2 cellular contexts compared by ENCODE assay signal in the genomic region with DNA sequence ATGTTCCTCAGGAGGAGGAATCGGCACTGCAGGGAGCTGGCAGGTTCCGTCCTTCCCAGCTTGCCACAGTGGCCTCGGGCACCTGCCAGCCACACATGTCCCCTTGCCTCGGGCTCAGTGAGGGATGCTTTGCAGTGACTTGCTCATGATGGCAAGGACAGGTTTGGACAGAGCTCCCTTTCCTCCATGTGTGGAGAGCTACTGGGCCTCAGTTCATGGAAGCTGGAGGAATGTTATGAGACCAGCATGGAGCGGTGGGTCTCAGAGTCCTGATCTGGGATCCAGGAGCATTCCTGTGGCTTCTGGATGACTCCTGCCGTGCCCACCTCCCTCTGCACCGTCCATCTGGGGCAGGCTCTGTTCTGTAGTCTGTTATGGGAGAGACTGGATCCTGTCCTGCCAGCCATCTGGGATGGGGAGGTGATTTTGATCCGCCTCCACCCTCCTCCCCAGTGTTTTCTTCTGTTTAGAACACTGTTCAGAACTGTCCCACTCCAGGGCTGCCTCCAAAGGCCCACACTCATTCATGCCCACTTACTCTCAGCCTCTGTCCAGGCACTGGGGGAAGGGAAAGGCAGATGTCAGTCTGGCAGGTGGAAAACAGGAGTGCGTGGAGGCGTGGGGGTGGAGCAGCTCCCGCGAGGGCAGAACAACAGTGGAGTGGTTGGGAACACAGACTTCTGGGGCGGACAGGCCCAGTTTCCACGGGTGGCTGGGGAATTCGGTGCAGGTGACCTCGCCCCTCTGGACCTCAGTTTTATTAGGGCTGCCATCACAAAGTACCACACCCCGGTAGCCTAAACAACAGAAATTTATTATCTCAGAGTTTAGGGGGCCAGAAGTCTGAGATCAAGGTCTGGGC.
TF ChIP-seq lines count a peak whose summit lies in the region.

No MANE protein-coding gene starts in this region.

TF ChIP-seq in HepG2, 621 proteins besides CTCF, POLR2A, EP300 and RAD21:
- TF ChIP-seq, protein P1, sequence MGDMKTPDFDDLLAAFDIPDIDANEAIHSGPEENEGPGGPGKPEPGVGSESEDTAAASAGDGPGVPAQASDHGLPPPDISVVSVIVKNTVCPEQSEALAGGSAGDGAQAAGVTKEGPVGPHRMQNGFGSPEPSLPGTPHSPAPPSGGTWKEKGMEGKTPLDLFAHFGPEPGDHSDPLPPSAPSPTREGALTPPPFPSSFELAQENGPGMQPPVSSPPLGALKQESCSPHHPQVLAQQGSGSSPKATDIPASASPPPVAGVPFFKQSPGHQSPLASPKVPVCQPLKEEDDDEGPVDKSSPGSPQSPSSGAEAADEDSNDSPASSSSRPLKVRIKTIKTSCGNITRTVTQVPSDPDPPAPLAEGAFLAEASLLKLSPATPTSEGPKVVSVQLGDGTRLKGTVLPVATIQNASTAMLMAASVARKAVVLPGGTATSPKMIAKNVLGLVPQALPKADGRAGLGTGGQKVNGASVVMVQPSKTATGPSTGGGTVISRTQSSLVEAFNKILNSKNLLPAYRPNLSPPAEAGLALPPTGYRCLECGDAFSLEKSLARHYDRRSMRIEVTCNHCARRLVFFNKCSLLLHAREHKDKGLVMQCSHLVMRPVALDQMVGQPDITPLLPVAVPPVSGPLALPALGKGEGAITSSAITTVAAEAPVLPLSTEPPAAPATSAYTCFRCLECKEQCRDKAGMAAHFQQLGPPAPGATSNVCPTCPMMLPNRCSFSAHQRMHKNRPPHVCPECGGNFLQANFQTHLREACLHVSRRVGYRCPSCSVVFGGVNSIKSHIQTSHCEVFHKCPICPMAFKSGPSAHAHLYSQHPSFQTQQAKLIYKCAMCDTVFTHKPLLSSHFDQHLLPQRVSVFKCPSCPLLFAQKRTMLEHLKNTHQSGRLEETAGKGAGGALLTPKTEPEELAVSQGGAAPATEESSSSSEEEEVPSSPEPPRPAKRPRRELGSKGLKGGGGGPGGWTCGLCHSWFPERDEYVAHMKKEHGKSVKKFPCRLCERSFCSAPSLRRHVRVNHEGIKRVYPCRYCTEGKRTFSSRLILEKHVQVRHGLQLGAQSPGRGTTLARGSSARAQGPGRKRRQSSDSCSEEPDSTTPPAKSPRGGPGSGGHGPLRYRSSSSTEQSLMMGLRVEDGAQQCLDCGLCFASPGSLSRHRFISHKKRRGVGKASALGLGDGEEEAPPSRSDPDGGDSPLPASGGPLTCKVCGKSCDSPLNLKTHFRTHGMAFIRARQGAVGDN (CRISPR knock-in tag; IDR thresholded peaks at IDR 0.05), result 0 out of 2 replicates have a peak, but pooled peaks have one; percentile 27
- TF ChIP-seq PAX8 (CRISPR knock-in tag; IDR thresholded peaks at IDR 0.05; ENCODE audit: borderline replicate concordance) (no peak), ZNF12 (CRISPR knock-in tag; IDR thresholded peaks at IDR 0.05) (no peak), ATM (IDR thresholded peaks at IDR 0.05; ENCODE audit: borderline replicate concordance) (no peak)
- TF ChIP-seq, protein P2, sequence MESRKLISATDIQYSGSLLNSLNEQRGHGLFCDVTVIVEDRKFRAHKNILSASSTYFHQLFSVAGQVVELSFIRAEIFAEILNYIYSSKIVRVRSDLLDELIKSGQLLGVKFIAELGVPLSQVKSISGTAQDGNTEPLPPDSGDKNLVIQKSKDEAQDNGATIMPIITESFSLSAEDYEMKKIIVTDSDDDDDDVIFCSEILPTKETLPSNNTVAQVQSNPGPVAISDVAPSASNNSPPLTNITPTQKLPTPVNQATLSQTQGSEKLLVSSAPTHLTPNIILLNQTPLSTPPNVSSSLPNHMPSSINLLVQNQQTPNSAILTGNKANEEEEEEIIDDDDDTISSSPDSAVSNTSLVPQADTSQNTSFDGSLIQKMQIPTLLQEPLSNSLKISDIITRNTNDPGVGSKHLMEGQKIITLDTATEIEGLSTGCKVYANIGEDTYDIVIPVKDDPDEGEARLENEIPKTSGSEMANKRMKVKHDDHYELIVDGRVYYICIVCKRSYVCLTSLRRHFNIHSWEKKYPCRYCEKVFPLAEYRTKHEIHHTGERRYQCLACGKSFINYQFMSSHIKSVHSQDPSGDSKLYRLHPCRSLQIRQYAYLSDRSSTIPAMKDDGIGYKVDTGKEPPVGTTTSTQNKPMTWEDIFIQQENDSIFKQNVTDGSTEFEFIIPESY (CRISPR knock-in tag; IDR thresholded peaks at IDR 0.05), result peak; percentile 88
TF ChIP-seq in HepG2: peak in this region for 2.

TF ChIP-seq in WTC11, 78 proteins besides CTCF, POLR2A, EP300 and RAD21 (continued from another document):
- TF ChIP-seq, protein P3, sequence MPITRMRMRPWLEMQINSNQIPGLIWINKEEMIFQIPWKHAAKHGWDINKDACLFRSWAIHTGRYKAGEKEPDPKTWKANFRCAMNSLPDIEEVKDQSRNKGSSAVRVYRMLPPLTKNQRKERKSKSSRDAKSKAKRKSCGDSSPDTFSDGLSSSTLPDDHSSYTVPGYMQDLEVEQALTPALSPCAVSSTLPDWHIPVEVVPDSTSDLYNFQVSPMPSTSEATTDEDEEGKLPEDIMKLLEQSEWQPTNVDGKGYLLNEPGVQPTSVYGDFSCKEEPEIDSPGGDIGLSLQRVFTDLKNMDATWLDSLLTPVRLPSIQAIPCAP (CRISPR knock-in tag; IDR thresholded peaks at IDR 0.05), result no peak
- TF ChIP-seq, protein P4, sequence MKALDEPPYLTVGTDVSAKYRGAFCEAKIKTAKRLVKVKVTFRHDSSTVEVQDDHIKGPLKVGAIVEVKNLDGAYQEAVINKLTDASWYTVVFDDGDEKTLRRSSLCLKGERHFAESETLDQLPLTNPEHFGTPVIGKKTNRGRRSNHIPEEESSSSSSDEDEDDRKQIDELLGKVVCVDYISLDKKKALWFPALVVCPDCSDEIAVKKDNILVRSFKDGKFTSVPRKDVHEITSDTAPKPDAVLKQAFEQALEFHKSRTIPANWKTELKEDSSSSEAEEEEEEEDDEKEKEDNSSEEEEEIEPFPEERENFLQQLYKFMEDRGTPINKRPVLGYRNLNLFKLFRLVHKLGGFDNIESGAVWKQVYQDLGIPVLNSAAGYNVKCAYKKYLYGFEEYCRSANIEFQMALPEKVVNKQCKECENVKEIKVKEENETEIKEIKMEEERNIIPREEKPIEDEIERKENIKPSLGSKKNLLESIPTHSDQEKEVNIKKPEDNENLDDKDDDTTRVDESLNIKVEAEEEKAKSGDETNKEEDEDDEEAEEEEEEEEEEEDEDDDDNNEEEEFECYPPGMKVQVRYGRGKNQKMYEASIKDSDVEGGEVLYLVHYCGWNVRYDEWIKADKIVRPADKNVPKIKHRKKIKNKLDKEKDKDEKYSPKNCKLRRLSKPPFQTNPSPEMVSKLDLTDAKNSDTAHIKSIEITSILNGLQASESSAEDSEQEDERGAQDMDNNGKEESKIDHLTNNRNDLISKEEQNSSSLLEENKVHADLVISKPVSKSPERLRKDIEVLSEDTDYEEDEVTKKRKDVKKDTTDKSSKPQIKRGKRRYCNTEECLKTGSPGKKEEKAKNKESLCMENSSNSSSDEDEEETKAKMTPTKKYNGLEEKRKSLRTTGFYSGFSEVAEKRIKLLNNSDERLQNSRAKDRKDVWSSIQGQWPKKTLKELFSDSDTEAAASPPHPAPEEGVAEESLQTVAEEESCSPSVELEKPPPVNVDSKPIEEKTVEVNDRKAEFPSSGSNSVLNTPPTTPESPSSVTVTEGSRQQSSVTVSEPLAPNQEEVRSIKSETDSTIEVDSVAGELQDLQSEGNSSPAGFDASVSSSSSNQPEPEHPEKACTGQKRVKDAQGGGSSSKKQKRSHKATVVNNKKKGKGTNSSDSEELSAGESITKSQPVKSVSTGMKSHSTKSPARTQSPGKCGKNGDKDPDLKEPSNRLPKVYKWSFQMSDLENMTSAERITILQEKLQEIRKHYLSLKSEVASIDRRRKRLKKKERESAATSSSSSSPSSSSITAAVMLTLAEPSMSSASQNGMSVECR (CRISPR knock-in tag; IDR thresholded peaks at IDR 0.05; ENCODE audit: borderline replicate concordance), result no peak
- TF ChIP-seq, protein P5, sequence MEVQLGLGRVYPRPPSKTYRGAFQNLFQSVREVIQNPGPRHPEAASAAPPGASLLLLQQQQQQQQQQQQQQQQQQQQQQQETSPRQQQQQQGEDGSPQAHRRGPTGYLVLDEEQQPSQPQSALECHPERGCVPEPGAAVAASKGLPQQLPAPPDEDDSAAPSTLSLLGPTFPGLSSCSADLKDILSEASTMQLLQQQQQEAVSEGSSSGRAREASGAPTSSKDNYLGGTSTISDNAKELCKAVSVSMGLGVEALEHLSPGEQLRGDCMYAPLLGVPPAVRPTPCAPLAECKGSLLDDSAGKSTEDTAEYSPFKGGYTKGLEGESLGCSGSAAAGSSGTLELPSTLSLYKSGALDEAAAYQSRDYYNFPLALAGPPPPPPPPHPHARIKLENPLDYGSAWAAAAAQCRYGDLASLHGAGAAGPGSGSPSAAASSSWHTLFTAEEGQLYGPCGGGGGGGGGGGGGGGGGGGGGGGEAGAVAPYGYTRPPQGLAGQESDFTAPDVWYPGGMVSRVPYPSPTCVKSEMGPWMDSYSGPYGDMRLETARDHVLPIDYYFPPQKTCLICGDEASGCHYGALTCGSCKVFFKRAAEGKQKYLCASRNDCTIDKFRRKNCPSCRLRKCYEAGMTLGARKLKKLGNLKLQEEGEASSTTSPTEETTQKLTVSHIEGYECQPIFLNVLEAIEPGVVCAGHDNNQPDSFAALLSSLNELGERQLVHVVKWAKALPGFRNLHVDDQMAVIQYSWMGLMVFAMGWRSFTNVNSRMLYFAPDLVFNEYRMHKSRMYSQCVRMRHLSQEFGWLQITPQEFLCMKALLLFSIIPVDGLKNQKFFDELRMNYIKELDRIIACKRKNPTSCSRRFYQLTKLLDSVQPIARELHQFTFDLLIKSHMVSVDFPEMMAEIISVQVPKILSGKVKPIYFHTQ (CRISPR knock-in tag; IDR thresholded peaks at IDR 0.05), result no peak
- TF ChIP-seq, protein P6, sequence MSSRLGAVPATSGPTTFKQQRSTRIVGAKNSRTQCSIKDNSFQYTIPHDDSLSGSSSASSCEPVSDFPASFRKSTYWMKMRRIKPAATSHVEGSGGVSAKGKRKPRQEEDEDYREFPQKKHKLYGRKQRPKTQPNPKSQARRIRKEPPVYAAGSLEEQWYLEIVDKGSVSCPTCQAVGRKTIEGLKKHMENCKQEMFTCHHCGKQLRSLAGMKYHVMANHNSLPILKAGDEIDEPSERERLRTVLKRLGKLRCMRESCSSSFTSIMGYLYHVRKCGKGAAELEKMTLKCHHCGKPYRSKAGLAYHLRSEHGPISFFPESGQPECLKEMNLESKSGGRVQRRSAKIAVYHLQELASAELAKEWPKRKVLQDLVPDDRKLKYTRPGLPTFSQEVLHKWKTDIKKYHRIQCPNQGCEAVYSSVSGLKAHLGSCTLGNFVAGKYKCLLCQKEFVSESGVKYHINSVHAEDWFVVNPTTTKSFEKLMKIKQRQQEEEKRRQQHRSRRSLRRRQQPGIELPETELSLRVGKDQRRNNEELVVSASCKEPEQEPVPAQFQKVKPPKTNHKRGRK (CRISPR knock-in tag; IDR thresholded peaks at IDR 0.05; ENCODE audit: borderline replicate concordance), result no peak
- TF ChIP-seq JUN (CRISPR knock-in tag; IDR thresholded peaks at IDR 0.05), result no peak
- TF ChIP-seq, protein P7, sequence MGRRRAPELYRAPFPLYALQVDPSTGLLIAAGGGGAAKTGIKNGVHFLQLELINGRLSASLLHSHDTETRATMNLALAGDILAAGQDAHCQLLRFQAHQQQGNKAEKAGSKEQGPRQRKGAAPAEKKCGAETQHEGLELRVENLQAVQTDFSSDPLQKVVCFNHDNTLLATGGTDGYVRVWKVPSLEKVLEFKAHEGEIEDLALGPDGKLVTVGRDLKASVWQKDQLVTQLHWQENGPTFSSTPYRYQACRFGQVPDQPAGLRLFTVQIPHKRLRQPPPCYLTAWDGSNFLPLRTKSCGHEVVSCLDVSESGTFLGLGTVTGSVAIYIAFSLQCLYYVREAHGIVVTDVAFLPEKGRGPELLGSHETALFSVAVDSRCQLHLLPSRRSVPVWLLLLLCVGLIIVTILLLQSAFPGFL (CRISPR knock-in tag; IDR thresholded peaks at IDR 0.05; ENCODE audit: borderline replicate concordance), result no peak
- no peak for TF ChIP-seq EMX1 (CRISPR knock-in tag; IDR thresholded peaks at IDR 0.05)
- no peak for TF ChIP-seq HMGA2 (CRISPR knock-in tag; IDR thresholded peaks at IDR 0.05)
- TF ChIP-seq, protein P8, sequence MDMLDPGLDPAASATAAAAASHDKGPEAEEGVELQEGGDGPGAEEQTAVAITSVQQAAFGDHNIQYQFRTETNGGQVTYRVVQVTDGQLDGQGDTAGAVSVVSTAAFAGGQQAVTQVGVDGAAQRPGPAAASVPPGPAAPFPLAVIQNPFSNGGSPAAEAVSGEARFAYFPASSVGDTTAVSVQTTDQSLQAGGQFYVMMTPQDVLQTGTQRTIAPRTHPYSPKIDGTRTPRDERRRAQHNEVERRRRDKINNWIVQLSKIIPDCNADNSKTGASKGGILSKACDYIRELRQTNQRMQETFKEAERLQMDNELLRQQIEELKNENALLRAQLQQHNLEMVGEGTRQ (CRISPR knock-in tag; IDR thresholded peaks at IDR 0.05), result no peak
- no peak for TF ChIP-seq MXD4 (CRISPR knock-in tag; IDR thresholded peaks at IDR 0.05; ENCODE audit: borderline replicate concordance)
